8 cellular contexts compared by ENCODE assay signal in the genomic region with DNA sequence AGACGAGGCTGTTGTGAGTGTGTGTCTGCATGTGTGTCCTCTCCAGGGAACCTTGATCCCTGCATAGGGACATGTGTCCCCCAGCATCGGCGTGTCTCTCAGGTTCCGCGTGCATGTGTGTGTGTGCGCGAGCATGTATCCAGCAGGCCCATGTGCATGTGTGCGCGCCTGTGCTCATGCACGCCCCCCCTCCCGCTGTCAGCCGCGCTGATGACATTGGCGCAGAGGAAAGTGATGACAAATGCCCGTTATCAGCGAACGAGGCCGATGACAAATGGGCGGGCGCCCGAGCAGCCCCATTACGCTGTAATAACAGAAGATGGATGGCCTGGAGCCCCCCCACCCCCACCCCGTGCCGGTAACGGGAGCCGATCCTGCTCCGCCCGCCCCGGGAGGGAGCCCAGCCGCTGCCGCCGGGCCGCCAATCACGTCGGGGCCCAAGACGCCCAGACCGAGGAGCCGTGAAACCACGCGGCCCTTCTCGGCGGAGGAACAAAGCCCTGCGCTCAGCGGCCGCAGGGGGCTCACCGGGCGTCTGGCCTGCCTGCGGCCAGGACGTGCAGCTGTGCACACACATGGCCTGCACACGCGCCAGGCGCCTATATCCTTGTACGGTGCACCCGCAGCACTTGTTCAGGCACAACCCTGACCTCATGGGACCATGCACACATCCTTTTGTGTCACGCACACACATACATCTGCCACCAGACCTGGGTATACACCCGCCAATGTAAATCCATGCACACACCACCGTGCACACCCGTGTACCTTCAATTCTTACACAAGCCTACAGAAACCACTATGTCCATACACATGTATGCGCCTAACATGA. TPM values are rescaled to one million over a fixed set of nuclear protein-coding genes. Genes with fewer than 3 reads are reported as not detected.
DNase-seq lines count a peak whose midpoint lies in the region; TF ChIP-seq lines count a peak whose summit lies in the region.

No MANE protein-coding gene starts in this region.

- POLR2A ChIA-PET in activated CD4-positive, alpha-beta memory T cell treated with anti-CD3 and anti-CD28 coated beads for 36 hours (lab: Charles Lee) = no interaction called here

- H3K36me3 ChIP-seq in sigmoid colon = no peaks in the 10 kb centered on the region

- CTCF ChIA-PET in activated CD4-positive, alpha-beta memory T cell treated with anti-CD3 and anti-CD28 coated beads for 36 hours (lab: Charles Lee) = no interaction called here

- WGBS in sigmoid colon, 2 donors = 10 to 18% methylated on average over 59 of the region's 59 CpGs

- no peaks in the 10 kb centered on the region for H3K9me3 ChIP-seq in sigmoid colon

- H3K9me3 Mint-ChIP-seq in osteocyte (ENCODE audit: unreplicated experiment) = no peaks in the 10 kb centered on the region
- no peaks in the 10 kb centered on the region for H3K9me3 Mint-ChIP-seq in activated CD4-positive, alpha-beta memory T cell treated with anti-CD3 and anti-CD28 coated beads for 36 hours

- TF ChIP-seq CTCF in fibroblast of pulmonary artery (IDR thresholded peaks at IDR 0.05; ENCODE audit: low read length, missing control alignments) = no peak
- no peak for TF ChIP-seq CTCF in sigmoid colon (IDR thresholded peaks at IDR 0.05)
- TF ChIP-seq CTCF in osteocyte (IDR thresholded peaks at IDR 0.05) = no peak

- no peak for TF ChIP-seq POLR2A in sigmoid colon (IDR thresholded peaks at IDR 0.05)

- H3K4me1 Mint-ChIP-seq in osteocyte (ENCODE audit: unreplicated experiment) = peaks cover 15% of the 10 kb centered on the region
- H3K4me1 Mint-ChIP-seq in activated CD4-positive, alpha-beta memory T cell treated with anti-CD3 and anti-CD28 coated beads for 36 hours (ENCODE audit: low read depth) = peaks cover 13% of the 10 kb centered on the region

- intact Hi-C loops in sigmoid colon (cut with DNase I) = no loop called here
- intact Hi-C loops in activated CD4-positive, alpha-beta memory T cell treated with anti-CD3 and anti-CD28 coated beads for 36 hours (cut with micrococcal nuclease) = no loop called here

- DNase-seq in NCI-H187 (lab: John Stamatoyannopoulos, UW) = peak; percentile 36 to 39
- DNase-seq in NCI-H187 treated with DMSO at 0.1 percent for 48 hours (lab: John Stamatoyannopoulos, UW) = no peak
- DNase-seq in NCI-H2227 treated with DMSO at 0.1 percent for 48 hours (lab: John Stamatoyannopoulos, UW) = peak; percentile 52
- DNase-seq in fibroblast of pulmonary artery (ENCODE audit: low read depth) = peak; percentile 24
- peak; percentile 42 for DNase-seq in sigmoid colon
- no peak for DNase-seq in osteocyte (ENCODE audit: extremely low spot score, unreplicated experiment)
- no peak for DNase-seq in effector CD8-positive, alpha-beta T cell (lab: John Stamatoyannopoulos, UW)
- DNase-seq in activated CD4-positive, alpha-beta memory T cell treated with anti-CD3 and anti-CD28 coated beads for 36 hours = no peak

- peaks cover 41 to 89% (median 69%) of the 10 kb centered on the region in 3 donors for H3K27me3 ChIP-seq in sigmoid colon

- TF ChIP-seq EP300 in sigmoid colon (IDR thresholded peaks at IDR 0.05) = no peak

- H3K36me3 Mint-ChIP-seq in osteocyte (ENCODE audit: unreplicated experiment) = no peaks in the 10 kb centered on the region
- H3K36me3 Mint-ChIP-seq in activated CD4-positive, alpha-beta memory T cell treated with anti-CD3 and anti-CD28 coated beads for 36 hours = no peaks in the 10 kb centered on the region

- H3K4me1 ChIP-seq in sigmoid colon = peaks cover 0 to 26% (median 24%) of the 10 kb centered on the region in 4 donors

- H3K27me3 Mint-ChIP-seq in osteocyte (ENCODE audit: unreplicated experiment) = peaks cover 34% of the 10 kb centered on the region
- peaks cover 44% of the 10 kb centered on the region for H3K27me3 Mint-ChIP-seq in activated CD4-positive, alpha-beta memory T cell treated with anti-CD3 and anti-CD28 coated beads for 36 hours

- no peak overlapping the region for H3K27ac ChIP-seq in sigmoid colon

- no peak overlapping the region for H3K27ac Mint-ChIP-seq in osteocyte (ENCODE audit: unreplicated experiment)
- H3K27ac Mint-ChIP-seq in activated CD4-positive, alpha-beta memory T cell treated with anti-CD3 and anti-CD28 coated beads for 36 hours = no peak overlapping the region

- H3K4me3 Mint-ChIP-seq in osteocyte (ENCODE audit: unreplicated experiment) = no peak overlapping the region
- no peak overlapping the region for H3K4me3 Mint-ChIP-seq in activated CD4-positive, alpha-beta memory T cell treated with anti-CD3 and anti-CD28 coated beads for 36 hours

- H3K4me3 ChIP-seq in fibroblast of pulmonary artery (replicated peaks; ENCODE audit: low read depth, low read length) (peak overlapping the region; percentile 17), sigmoid colon (peak overlapping the region in 1 of 4 donors; percentile 7)

RNA-seq across cellular contexts. Expression of gene POLL, which starts 21.5 kb away (rescaled TPM):
- total RNA-seq in sigmoid colon (10 to 100 TPM; 25.3 to 39.6 (median 33.2) TPM), osteocyte (35.0 and 36.8 TPM in 2 replicates)
- polyA plus RNA-seq in sigmoid colon = 10 to 100 TPM in 2 of 3 donors, 1 to 10 TPM in 1; 9.0 to 29.4 (median 19.2) TPM
- 10 to 100 TPM; 29.4 to 30.8 TPM for total RNA-seq in activated CD4-positive, alpha-beta memory T cell treated with anti-CD3 and anti-CD28 coated beads for 36 hours

RNA-seq across cellular contexts. Expression of gene DPCD, which starts 21.6 kb away (rescaled TPM):
- total RNA-seq in sigmoid colon = 10 to 100 TPM; 18.5 to 80.2 (median 40.0) TPM
- 10 to 100 TPM; 13.2 to 25.7 (median 24.9) TPM for polyA plus RNA-seq in sigmoid colon
- total RNA-seq in osteocyte = 14.9 and 15.3 TPM in 2 replicates
- 10 to 100 TPM; 13.9 to 14.4 TPM for total RNA-seq in activated CD4-positive, alpha-beta memory T cell treated with anti-CD3 and anti-CD28 coated beads for 36 hours

Comparison
In these comparisons a context has a peak if more than half of its experiments do, and no peak if none do; other contexts are left out.
1. DNase-seq: peak in NCI-H187 (2 of 2), NCI-H2227 treated with DMSO at 0.1 percent for 48 hours (single experiment), fibroblast of pulmonary artery (single experiment) and sigmoid colon (single experiment); none in NCI-H187 treated with DMSO at 0.1 percent for 48 hours (single experiment), osteocyte (single experiment), effector CD8-positive, alpha-beta T cell (single experiment) and activated CD4-positive, alpha-beta memory T cell treated with anti-CD3 and anti-CD28 coated beads for 36 hours (single experiment).